8 cellular contexts compared by ENCODE assay signal in genomic region chr15:55774113-55774970, GRCh38. TPM values are rescaled to one million over a fixed set of nuclear protein-coding genes. Genes with fewer than 3 reads are reported as not detected.
A peak's percentile ranks its signal among the peaks of the same experiment; 100 is the strongest.
DNase-seq lines count a peak whose midpoint lies in the region; ATAC-seq and TF ChIP-seq lines count a peak whose summit lies in the region.

No MANE protein-coding gene starts in this region.

- DNase-seq in NCI-H2227 (lab: John Stamatoyannopoulos, UW; ENCODE audit: unreplicated experiment) (peak; percentile 32), NCI-H2227 treated with DMSO at 0.1 percent for 48 hours (lab: John Stamatoyannopoulos, UW) (no peak), mammary epithelial cell (no peak), memory B cell (ENCODE audit: low spot score in 2 of 2) (peak; percentile 31 to 44), testis (peak; percentile 62)
- DNase-seq in T-helper 2 cell treated with Interferon-gamma antibody and Interleukin-4, amounts not matched to agents 5 μg/mL and 100 μg/mL, for 36 hours (ENCODE audit: low spot score) = peak; percentile 24

- H3K27ac Mint-ChIP-seq in T-helper 2 cell treated with Interferon-gamma antibody and Interleukin-4, amounts not matched to agents 5 μg/mL and 100 μg/mL, for 36 hours = no peak overlapping the region
- no peak overlapping the region for H3K27ac Mint-ChIP-seq in memory B cell

- no peaks in the 10 kb centered on the region for H3K36me3 Mint-ChIP-seq in T-helper 2 cell treated with Interferon-gamma antibody and Interleukin-4, amounts not matched to agents 5 μg/mL and 100 μg/mL, for 36 hours (ENCODE audit: low read depth)
- H3K36me3 Mint-ChIP-seq in memory B cell = no peaks in the 10 kb centered on the region

- H4K20me1 ChIP-seq in mammary epithelial cell (ENCODE audit: insufficient read depth, low read length) = no peaks in the 10 kb centered on the region

- no peaks in the 10 kb centered on the region for H3K9me3 Mint-ChIP-seq in T-helper 2 cell treated with Interferon-gamma antibody and Interleukin-4, amounts not matched to agents 5 μg/mL and 100 μg/mL, for 36 hours
- no peaks in the 10 kb centered on the region for H3K9me3 Mint-ChIP-seq in memory B cell

- H3K4me1 ChIP-seq in mammary epithelial cell (ENCODE audit: insufficient read depth, low read length) (peaks cover 9% of the 10 kb centered on the region), testis (no peaks in the 10 kb centered on the region)

- H3K4me2 ChIP-seq in mammary epithelial cell (ENCODE audit: insufficient read depth, low read depth, low read length) = no peak overlapping the region

- in situ Hi-C loops in mammary epithelial cell (cut with MboI; ENCODE audit: low sequenced_read_pairs in 2 of 2) = no loop called here

- no peaks in the 10 kb centered on the region for H3K79me2 ChIP-seq in mammary epithelial cell (ENCODE audit: insufficient read depth, low read length)

- intact Hi-C loops in mammary epithelial cell (cut with micrococcal nuclease) (no loop called here), testis (cut with DNase I; ENCODE audit: low total_unique reads) (no loop called here)

- H3K9me3 ChIP-seq in mammary epithelial cell (replicated peaks; ENCODE audit: insufficient read depth, low read length) (no peaks in the 10 kb centered on the region), testis (no peaks in the 10 kb centered on the region)

- TF ChIP-seq POLR2A in testis (IDR thresholded peaks at IDR 0.05) = no peak

- no peaks in the 10 kb centered on the region for H3K36me3 ChIP-seq in mammary epithelial cell (ENCODE audit: insufficient read depth, low read length)
- no peaks in the 10 kb centered on the region for H3K36me3 ChIP-seq in testis (ENCODE audit: low read depth, missing control alignments)

- CTCF ChIA-PET in mammary epithelial cell (lab: Charles Lee; ENCODE audit: low non-redundant PET) = no interaction called here

- H3K27me3 Mint-ChIP-seq in T-helper 2 cell treated with Interferon-gamma antibody and Interleukin-4, amounts not matched to agents 5 μg/mL and 100 μg/mL, for 36 hours (ENCODE audit: low read depth) = peaks cover 11% of the 10 kb centered on the region
- peaks cover 7% of the 10 kb centered on the region for H3K27me3 Mint-ChIP-seq in memory B cell

- WGBS in mammary epithelial cell (ENCODE audit: low coverage, missing lambda C conversion rate) = 80% methylated on average over 9 of the region's 9 CpGs
- 68 to 78% methylated on average over 9 of the region's 9 CpGs for WGBS in testis, 2 donors

- H3K27ac ChIP-seq in mammary epithelial cell (ENCODE audit: insufficient read depth, low read depth, low read length) = no peak overlapping the region
- no peak overlapping the region for H3K27ac ChIP-seq in testis

- TF ChIP-seq CTCF in mammary epithelial cell (conservative IDR thresholded peaks at IDR 0.05 in 1 of 2, IDR thresholded peaks at IDR 0.05 in 1 of 2; ENCODE audit: extremely low read depth in 1 of 2, insufficient read depth in 1 of 2, low read depth in 1 of 2, low read length in 2 of 2) = peak; percentile 49 to 58
- peak in 2 of 3 experiments; percentile 25 to 67 for TF ChIP-seq CTCF in testis (IDR thresholded peaks at IDR 0.05)

- H3K4me3 ChIP-seq in mammary epithelial cell (replicated peaks in 1 of 3; ENCODE audit: insufficient read depth in 1 of 3, low read depth in 2 of 3, low read length in 3 of 3) (no peak overlapping the region), testis (no peak overlapping the region)

- no peak overlapping the region for H2AFZ ChIP-seq in mammary epithelial cell (ENCODE audit: low read depth, low read length)

- ATAC-seq in HG03442 (IDR thresholded peaks at IDR 0.05; ENCODE audit: unreplicated experiment) (peak; percentile 72), memory B cell (ENCODE audit: low read depth) (peak; percentile 49), GM19463 (IDR thresholded peaks at IDR 0.05; ENCODE audit: unreplicated experiment) (no peak)

- dilution Hi-C loops in mammary epithelial cell (cut with HindIII; ENCODE audit: low sequenced_read_pairs) = loop anchor here (5.0 kb wide), 1 partner anchor 62 kb away; no protein-coding TSS in a partner anchor

- no peaks in the 10 kb centered on the region for H3K4me1 Mint-ChIP-seq in T-helper 2 cell treated with Interferon-gamma antibody and Interleukin-4, amounts not matched to agents 5 μg/mL and 100 μg/mL, for 36 hours (ENCODE audit: low read depth)
- no peaks in the 10 kb centered on the region for H3K4me1 Mint-ChIP-seq in memory B cell

- H3K27me3 ChIP-seq in mammary epithelial cell (ENCODE audit: insufficient read depth, low read length) (no peaks in the 10 kb centered on the region), testis (no peaks in the 10 kb centered on the region)

- H3K4me3 Mint-ChIP-seq in T-helper 2 cell treated with Interferon-gamma antibody and Interleukin-4, amounts not matched to agents 5 μg/mL and 100 μg/mL, for 36 hours = no peak overlapping the region
- H3K4me3 Mint-ChIP-seq in memory B cell = no peak overlapping the region

- BruUV-seq in mammary epithelial cell (replicated peaks; lab: Mats Ljungman, UMichigan) = no TSS peak

- H3K9ac ChIP-seq in mammary epithelial cell (ENCODE audit: insufficient read depth, low read length) = no peak overlapping the region

RNA-seq across cellular contexts. Expression of gene PRTG, which starts 31.4 kb away (rescaled TPM):
- total RNA-seq in mammary epithelial cell (1 to 10 TPM in 1 of 2 donors, under 1 TPM in 1; 0.71 to 4.3 TPM), testis (10 to 100 TPM; 26.3 to 29.7 TPM)
- polyA plus RNA-seq in mammary epithelial cell (0.01 TPM), testis (ENCODE audit: insufficient read depth, low read depth, low replicate concordance) (14.7 TPM)
- polyA minus RNA-seq in mammary epithelial cell = not detected

Comparison
In these comparisons a context has a peak if more than half of its experiments do, and no peak if none do; other contexts are left out.
1. DNase-seq: peak in NCI-H2227 (single experiment), T-helper 2 cell treated with Interferon-gamma antibody and Interleukin-4, amounts not matched to agents 5 μg/mL and 100 μg/mL, for 36 hours (single experiment), memory B cell (2 of 2) and testis (single experiment); none in NCI-H2227 treated with DMSO at 0.1 percent for 48 hours (single experiment) and mammary epithelial cell (single experiment).
2. RNA of gene PRTG, which starts 31.4 kb away (total RNA-seq): 26.3 to 29.7 TPM in testis; 0.71 to 4.3 TPM in mammary epithelial cell; every median in the first group is over 4 times any median in the second.